In genomic region chr17:38705803-38706624, GRCh38 we compare ENCODE assay signal across 8 cellular contexts. TPM values are rescaled to one million over a fixed set of nuclear protein-coding genes. Genes with fewer than 3 reads are reported as not detected.
DNase-seq lines count a peak whose midpoint lies in the region; ATAC-seq, FAIRE-seq and TF ChIP-seq lines count a peak whose summit lies in the region.

No MANE protein-coding gene starts in this region.

- H3K4me3 ChIP-seq in LNCaP clone FGC (ENCODE audit: low read depth, low read length) (peak overlapping the region; percentile 84), H1 (ENCODE audit: extremely low read depth in 1 of 4, insufficient read depth in 2 of 4, low read depth in 3 of 4, low read length in 4 of 4) (peak overlapping the region; percentile 46 to 76 (median 60)), mesodermal cell (ENCODE audit: extremely low read depth, insufficient read depth, low read length, poor library complexity, severe bottlenecking) (peak overlapping the region; percentile 73)

- peaks cover 5 to 14% of the 10 kb centered on the region in 2 experiments for H4K20me1 ChIP-seq in H1 (replicated peaks in 1 of 2; ENCODE audit: control insufficient read depth in 1 of 2, insufficient read depth in 2 of 2, low read length in 2 of 2)

- no peak overlapping the region for H2AK5ac ChIP-seq in H1 (ENCODE audit: low read depth, low read length)

- peaks cover 13 to 46% (median 32%) of the 10 kb centered on the region in 4 experiments for H3K4me1 ChIP-seq in H1 (replicated peaks in 1 of 4; ENCODE audit: control insufficient read depth in 3 of 4, insufficient read depth in 4 of 4, low read length in 3 of 4)
- H3K4me1 ChIP-seq in mesodermal cell (ENCODE audit: control insufficient read depth, insufficient read depth, low read length, poor library complexity, severe bottlenecking) = peaks cover 17% of the 10 kb centered on the region

- peak overlapping the region; percentile 71; the same call in 1 of the 2 replicates for H3K18ac ChIP-seq in H1 (ENCODE audit: extremely low read depth, low read length)

- peak; percentile 59 for DNase-seq in COLO668 (lab: John Stamatoyannopoulos, UW; ENCODE audit: unreplicated experiment)
- DNase-seq in LNCaP clone FGC (ENCODE audit: low read depth) = no peak
- DNase-seq in WTC11 (ENCODE audit: low spot score) = peak; percentile 63
- peak in 1 of 2 experiments; percentile 74 for DNase-seq in H1 (ENCODE audit: low read depth in 1 of 2, low spot score in 2 of 2)
- peak; percentile 35 for DNase-seq in superior temporal gyrus (ENCODE audit: extremely low spot score)
- DNase-seq in D721Med (ENCODE audit: insufficient read length, low spot score) = no peak
- no peak for DNase-seq in amniotic stem cell (lab: John Stamatoyannopoulos, UW)

- H3K23ac ChIP-seq in H1 (ENCODE audit: insufficient read length) = no peak overlapping the region

- H2BK15ac ChIP-seq in H1 (ENCODE audit: low read length) = no peak overlapping the region; the same call in 1 of the 2 replicates

- CTCF ChIA-PET in WTC11 (lab: Charles Lee) = interaction anchor here (0.6 to 4.9 kb wide), 16 partner anchors 10 to 459 kb away, joined by 3 to 28 read pairs (median 4); no protein-coding TSS in a partner anchor
- CTCF ChIA-PET in H1 (lab: Charles Lee; ENCODE audit: partially characterized antibody) = interaction anchor here (0.9 to 3.4 kb wide), 13 partner anchors 8 to 158 kb away, joined by 3 to 30 read pairs (median 6); partner anchors contain the start of gene EPOP

- H3K9me3 ChIP-seq in H1 (ENCODE audit: insufficient read depth in 2 of 2, low read depth in 1 of 2, low read length in 1 of 2) = no peaks in the 10 kb centered on the region
- no peaks in the 10 kb centered on the region for H3K9me3 ChIP-seq in mesodermal cell (ENCODE audit: control insufficient read depth, low read length)

- peaks cover 78% of the 10 kb centered on the region for H3K27me3 Mint-ChIP-seq in WTC11 (ENCODE audit: low read depth)

- no peaks in the 10 kb centered on the region for H3K79me1 ChIP-seq in H1 (ENCODE audit: low read depth, low read length)

- TF ChIP-seq EP300 in H1 (IDR thresholded peaks at IDR 0.05; ENCODE audit: borderline replicate concordance in 1 of 2, low read depth in 2 of 2, low read length in 2 of 2) = no peak

- H4K8ac ChIP-seq in H1 (ENCODE audit: extremely low read depth, insufficient read depth, low read length) = no peak overlapping the region

- peaks cover 21 to 68% (median 55%) of the 10 kb centered on the region in 4 experiments for H3K27me3 ChIP-seq in H1 (replicated peaks in 1 of 4; ENCODE audit: control insufficient read depth in 3 of 4, extremely low read depth in 1 of 4, insufficient read depth in 3 of 4, low read length in 3 of 4)

- TF ChIP-seq CTCF in LNCaP clone FGC (IDR thresholded peaks at IDR 0.05; ENCODE audit: control insufficient read depth, extremely low read depth, insufficient read depth) = no peak
- no peak for TF ChIP-seq CTCF in WTC11 (IDR thresholded peaks at IDR 0.05)
- no peak for TF ChIP-seq CTCF in H1 (IDR thresholded peaks at IDR 0.05; ENCODE audit: control extremely low read depth in 1 of 3, insufficient read depth in 1 of 3, low read depth in 1 of 3, low read length in 3 of 3)
- no peak for TF ChIP-seq CTCF in D721Med (IDR thresholded peaks at IDR 0.05; ENCODE audit: insufficient read depth, missing control alignments)

- no peak for TF ChIP-seq POLR2A in H1 (IDR thresholded peaks at IDR 0.05; ENCODE audit: control extremely low read depth in 1 of 2, low read depth in 2 of 2, low read length in 2 of 2)

- no peak overlapping the region for H3K27ac ChIP-seq in H1 (ENCODE audit: low read depth, low read length)
- H3K27ac ChIP-seq in mesodermal cell (ENCODE audit: low read depth, low read length, severe bottlenecking) = peak overlapping the region; percentile 45

- no peak for TF ChIP-seq RAD21 in H1 (IDR thresholded peaks at IDR 0.05 in 1 of 2, conservative IDR thresholded peaks at IDR 0.05 in 1 of 2; ENCODE audit: low read depth in 2 of 2, low read length in 2 of 2)

- H4K91ac ChIP-seq in H1 (replicated peaks; ENCODE audit: insufficient read length, low read length) = no peak overlapping the region

- H3K4me3 Mint-ChIP-seq in WTC11 = peak overlapping the region; percentile 77

- no peak overlapping the region for H3K4ac ChIP-seq in H1 (replicated peaks; ENCODE audit: insufficient read length, low read depth, low read length)

- no peak overlapping the region for H2BK120ac ChIP-seq in H1 (replicated peaks; ENCODE audit: low read depth, low read length)

- POLR2A ChIA-PET in WTC11 (lab: Charles Lee) (interaction anchor here (1.3 to 4.2 kb wide), 5 partner anchors 10 to 29 kb away, joined by 3 to 15 read pairs (median 5); no protein-coding TSS in a partner anchor), H1 (lab: Charles Lee; ENCODE audit: partially characterized antibody) (interaction anchor here (0.6 to 4.5 kb wide), 13 partner anchors 10 to 95 kb away, joined by 3 to 38 read pairs (median 4); partner anchors contain the start of genes EPOP and PSMB3)

- H2BK5ac ChIP-seq in H1 (ENCODE audit: low read depth, low read length) = peak overlapping the region; percentile 44; the same call in 1 of the 2 replicates

- no peak overlapping the region for H2AFZ ChIP-seq in H1 (ENCODE audit: low read length)

- no peak overlapping the region for H2BK20ac ChIP-seq in H1 (ENCODE audit: low read length)

- peaks cover 55% of the 10 kb centered on the region for H3K4me1 Mint-ChIP-seq in WTC11

- H3K9ac ChIP-seq in H1 (replicated peaks in 1 of 4; ENCODE audit: extremely low read depth in 1 of 4, low read depth in 3 of 4, low read length in 3 of 4) = no peak overlapping the region

- no peak for FAIRE-seq in H1 (lab: Jason Lieb, UNC)
- no peak for FAIRE-seq in D721Med (lab: Jason Lieb, UNC)

- H3K36me3 ChIP-seq in H1 (ENCODE audit: control insufficient read depth in 2 of 4, insufficient read depth in 4 of 4, low read length in 3 of 4) (no peaks in the 10 kb centered on the region), mesodermal cell (ENCODE audit: control insufficient read depth, insufficient read depth, low read length) (peaks cover 17% of the 10 kb centered on the region)

- peak; percentile 0; the same call in 1 of the 2 replicates for ATAC-seq in WTC11

- H3K79me2 ChIP-seq in H1 (ENCODE audit: control insufficient read depth in 1 of 2, insufficient read depth in 2 of 2, low read length in 2 of 2) = no peaks in the 10 kb centered on the region

- no peaks in the 10 kb centered on the region for H3K9me3 Mint-ChIP-seq in WTC11

- peak overlapping the region; percentile 79 to 81 for H3K4me2 ChIP-seq in H1 (ENCODE audit: insufficient read depth in 1 of 2, low read depth in 2 of 2, low read length in 2 of 2)

- no peak overlapping the region for H2BK12ac ChIP-seq in H1 (ENCODE audit: low read depth, low read length)

- peaks cover 28% of the 10 kb centered on the region for H3K23me2 ChIP-seq in H1 (ENCODE audit: low read depth, low read length)

- H4K5ac ChIP-seq in H1 (ENCODE audit: insufficient read length, low read depth, low read length) = no peak overlapping the region

- no peak overlapping the region for H3K14ac ChIP-seq in H1 (ENCODE audit: insufficient read length)

- H3K36me3 Mint-ChIP-seq in WTC11 = 0 out of 2 replicates have a peak, but pooled peaks cover 3% of the 10 kb centered on the region

- peak overlapping the region; percentile 17; the same call in 1 of the 2 replicates for H3K27ac Mint-ChIP-seq in WTC11

- 3% methylated on average over 33 of the region's 44 CpGs; no CpG with 5 or more reads in 1 of the 2 experiments for WGBS in H1 (ENCODE audit: extremely low coverage in 1 of 2, insufficient coverage in 1 of 2, insufficient read length in 1 of 2, insufficient replicate concordance in 2 of 2, low coverage in 1 of 2, low lambda C conversion rate in 2 of 2, missing lambda C conversion rate in 1 of 2), 2 experiments
- WGBS in mesodermal cell (ENCODE audit: insufficient coverage in 2 of 2), 2 experiments = 1% methylated on average over 12 to 19 of the region's 44 CpGs

- no peak overlapping the region for H3K56ac ChIP-seq in H1 (replicated peaks; ENCODE audit: insufficient read length, low read depth, low read length)

RNA-seq across cellular contexts. Expression of gene MLLT6, which starts 0.9 kb away (rescaled TPM):
- total RNA-seq in WTC11 (2021) = 34.4 to 48.0 TPM (median 36.6 TPM) in 3 replicates
- 7.7 and 8.0 TPM in 2 replicates for total RNA-seq in H1 (2021; fragmentation: NEBNext Ultra II Directional; extraction: Animal tissue kit (Norgen Biotek cat#: 25700))
- polyA plus RNA-seq in H1 (2011; rRNA removed) = 6.5 and 7.7 TPM in 2 replicates
- polyA plus RNA-seq in H1 (2011; cell fraction: cytosol; rRNA removed) = 9.3 TPM
- polyA plus RNA-seq in H1 (2011; cell fraction: nucleus; rRNA removed) = 57.8 TPM
- 8.9 to 16.8 TPM (median 11.1 TPM) in 4 replicates for polyA plus RNA-seq in H1 (2012, experiment 1 of 2)
- polyA plus RNA-seq in H1 (2012, experiment 2 of 2) = 5.1 TPM
- 3.0 TPM for polyA plus RNA-seq in H1 (2013, experiment 1 of 2)
- 2.4 TPM for polyA plus RNA-seq in H1 (2013, experiment 2 of 2)
- polyA minus RNA-seq in H1 (2011; rRNA and poly(A)+ RNA removed) = 8.2 and 12.8 TPM in 2 replicates
- polyA minus RNA-seq in H1 (2011; cell fraction: cytosol; rRNA and poly(A)+ RNA removed) = 6.0 TPM
- 19.7 TPM for polyA minus RNA-seq in H1 (2011; cell fraction: nucleus; rRNA and poly(A)+ RNA removed)
- 29.5 TPM for polyA plus RNA-seq in mesodermal cell (2013, experiment 1 of 2)
- polyA plus RNA-seq in mesodermal cell (2013, experiment 2 of 2) = 25.8 TPM

RNA-seq across cellular contexts. Expression of gene CISD3, which starts 24.1 kb away (rescaled TPM):
- total RNA-seq in WTC11 (2021) = 12.1 to 15.7 TPM (median 15.6 TPM) in 3 replicates
- 11.1 and 11.6 TPM in 2 replicates for total RNA-seq in H1 (2021; fragmentation: NEBNext Ultra II Directional; extraction: Animal tissue kit (Norgen Biotek cat#: 25700))
- 8.4 and 9.4 TPM in 2 replicates for polyA plus RNA-seq in H1 (2011; rRNA removed)
- polyA plus RNA-seq in H1 (2011; cell fraction: cytosol; rRNA removed) = 6.7 TPM
- polyA plus RNA-seq in H1 (2011; cell fraction: nucleus; rRNA removed) = 7.1 TPM
- polyA plus RNA-seq in H1 (2012, experiment 1 of 2) = 7.7 to 15.0 TPM (median 9.7 TPM) in 4 replicates
- 8.8 TPM for polyA plus RNA-seq in H1 (2012, experiment 2 of 2)
- 7.5 TPM for polyA plus RNA-seq in H1 (2013, experiment 1 of 2)
- polyA plus RNA-seq in H1 (2013, experiment 2 of 2) = 8.1 TPM
- polyA minus RNA-seq in H1 (2011; rRNA and poly(A)+ RNA removed) = 1.8 and 3.9 TPM in 2 replicates
- polyA minus RNA-seq in H1 (2011; cell fraction: cytosol; rRNA and poly(A)+ RNA removed) = 5.7 TPM
- polyA minus RNA-seq in H1 (2011; cell fraction: nucleus; rRNA and poly(A)+ RNA removed) = 6.7 TPM
- 11.4 TPM for polyA plus RNA-seq in mesodermal cell (2013, experiment 1 of 2)
- 12.5 TPM for polyA plus RNA-seq in mesodermal cell (2013, experiment 2 of 2)

RNA-seq across cellular contexts. Expression of gene EPOP, which starts 31.3 kb away (rescaled TPM):
- 8.7 to 12.3 TPM (median 9.0 TPM) in 3 replicates for total RNA-seq in WTC11 (2021)
- 3.3 and 4.0 TPM in 2 replicates for total RNA-seq in H1 (2021; fragmentation: NEBNext Ultra II Directional; extraction: Animal tissue kit (Norgen Biotek cat#: 25700))
- polyA plus RNA-seq in H1 (2011; rRNA removed) = 1.5 and 2.1 TPM in 2 replicates
- 2.1 TPM for polyA plus RNA-seq in H1 (2011; cell fraction: cytosol; rRNA removed)
- polyA plus RNA-seq in H1 (2011; cell fraction: nucleus; rRNA removed) = 2.2 TPM
- polyA plus RNA-seq in H1 (2012, experiment 1 of 2) = 4.3 to 5.9 TPM (median 5.2 TPM) in 4 replicates
- 5.1 TPM for polyA plus RNA-seq in H1 (2012, experiment 2 of 2)
- 1.3 TPM for polyA plus RNA-seq in H1 (2013, experiment 1 of 2)
- polyA plus RNA-seq in H1 (2013, experiment 2 of 2) = 1.3 TPM
- 0.78 and 1.5 TPM in 2 replicates for polyA minus RNA-seq in H1 (2011; rRNA and poly(A)+ RNA removed)
- polyA minus RNA-seq in H1 (2011; cell fraction: cytosol; rRNA and poly(A)+ RNA removed) = 1.8 TPM
- polyA minus RNA-seq in H1 (2011; cell fraction: nucleus; rRNA and poly(A)+ RNA removed) = 2.2 TPM
- polyA plus RNA-seq in mesodermal cell (2013, experiment 1 of 2) = 7.0 TPM
- polyA plus RNA-seq in mesodermal cell (2013, experiment 2 of 2) = 5.7 TPM

RNA-seq across cellular contexts. Expression of gene PCGF2, which starts 42.1 kb away (rescaled TPM):
- 102 to 111 TPM (median 104 TPM) in 3 replicates for total RNA-seq in WTC11 (2021)
- total RNA-seq in H1 (2021; fragmentation: NEBNext Ultra II Directional; extraction: Animal tissue kit (Norgen Biotek cat#: 25700)) = 86.1 and 93.3 TPM in 2 replicates
- 42.1 and 81.4 TPM in 2 replicates for polyA plus RNA-seq in H1 (2011; rRNA removed)
- polyA plus RNA-seq in H1 (2011; cell fraction: cytosol; rRNA removed) = 29.9 TPM
- 84.7 TPM for polyA plus RNA-seq in H1 (2011; cell fraction: nucleus; rRNA removed)
- 75.9 to 100 TPM (median 96.1 TPM) in 4 replicates for polyA plus RNA-seq in H1 (2012, experiment 1 of 2)
- 61.3 TPM for polyA plus RNA-seq in H1 (2012, experiment 2 of 2)
- 40.8 TPM for polyA plus RNA-seq in H1 (2013, experiment 1 of 2)
- 42.2 TPM for polyA plus RNA-seq in H1 (2013, experiment 2 of 2)
- 13.2 and 28.0 TPM in 2 replicates for polyA minus RNA-seq in H1 (2011; rRNA and poly(A)+ RNA removed)
- 57.5 TPM for polyA minus RNA-seq in H1 (2011; cell fraction: cytosol; rRNA and poly(A)+ RNA removed)
- 21.4 TPM for polyA minus RNA-seq in H1 (2011; cell fraction: nucleus; rRNA and poly(A)+ RNA removed)
- polyA plus RNA-seq in mesodermal cell (2013, experiment 1 of 2) = 63.2 TPM
- 51.2 TPM for polyA plus RNA-seq in mesodermal cell (2013, experiment 2 of 2)

RNA-seq across cellular contexts. Expression of gene PSMB3, which starts 46.5 kb away (rescaled TPM):
- total RNA-seq in WTC11 (2021) = 266 to 273 TPM (median 266 TPM) in 3 replicates
- 291 and 301 TPM in 2 replicates for total RNA-seq in H1 (2021; fragmentation: NEBNext Ultra II Directional; extraction: Animal tissue kit (Norgen Biotek cat#: 25700))
- 866 and 914 TPM in 2 replicates for polyA plus RNA-seq in H1 (2011; rRNA removed)
- 619 TPM for polyA plus RNA-seq in H1 (2011; cell fraction: cytosol; rRNA removed)
- polyA plus RNA-seq in H1 (2011; cell fraction: nucleus; rRNA removed) = 473 TPM
- 334 to 383 TPM (median 362 TPM) in 4 replicates for polyA plus RNA-seq in H1 (2012, experiment 1 of 2)
- 693 TPM for polyA plus RNA-seq in H1 (2012, experiment 2 of 2)
- polyA plus RNA-seq in H1 (2013, experiment 1 of 2) = 292 TPM
- 289 TPM for polyA plus RNA-seq in H1 (2013, experiment 2 of 2)
- polyA minus RNA-seq in H1 (2011; rRNA and poly(A)+ RNA removed) = 275 and 292 TPM in 2 replicates
- 96.6 TPM for polyA minus RNA-seq in H1 (2011; cell fraction: cytosol; rRNA and poly(A)+ RNA removed)
- 86.6 TPM for polyA minus RNA-seq in H1 (2011; cell fraction: nucleus; rRNA and poly(A)+ RNA removed)
- polyA plus RNA-seq in mesodermal cell (2013, experiment 1 of 2) = 253 TPM
- 243 TPM for polyA plus RNA-seq in mesodermal cell (2013, experiment 2 of 2)

Comparison
In these comparisons a context has a peak if more than half of its experiments do, and no peak if none do; other contexts are left out.
1. DNase-seq: peak in COLO668 (single experiment), WTC11 (single experiment) and superior temporal gyrus (single experiment); none in LNCaP clone FGC (single experiment), D721Med (single experiment) and amniotic stem cell (single experiment).
2. Peak in every context shown above with its lines, with median percentiles within 50 percentile points of each other: H3K4me3 ChIP-seq.